ENCODE assay signal across 8 cellular contexts in genomic region chr19:15419413-15420025, GRCh38. TPM values are rescaled to one million over a fixed set of nuclear protein-coding genes. Genes with fewer than 3 reads are reported as not detected.
DNase-seq lines count a peak whose midpoint lies in the region; ATAC-seq, FAIRE-seq and TF ChIP-seq lines count a peak whose summit lies in the region.

No MANE protein-coding gene starts in this region.

- peaks cover 18% of the 10 kb centered on the region for H3K36me3 Mint-ChIP-seq in activated naive CD4-positive, alpha-beta T cell treated with anti-CD3 and anti-CD28 coated beads, Interleukin-2, amount 50 U/mL, for 24 hours
- H3K36me3 Mint-ChIP-seq in activated T-helper 1 cell treated with anti-CD3 and anti-CD28 coated beads, Interleukin-12 subunit alpha, Interleukin-12 subunit beta, Interleukin-2, Interleukin-4 antibody, amounts not matched to agents 30 ng/mL and 10 ng/mL and 1 ng/mL, durations not matched to agents 14 hours and 24 hours and 36 hours (ENCODE audit: low read depth), result peaks cover 33% of the 10 kb centered on the region

- TF ChIP-seq POLR2A in upper lobe of left lung (IDR thresholded peaks at IDR 0.05), result no peak

- DNase-seq in activated naive CD4-positive, alpha-beta T cell treated with Interleukin-2 at 50 U/mL for 16 hours, result no peak
- no peak for DNase-seq in activated T-helper 1 cell treated with anti-CD3 and anti-CD28 coated beads, Interleukin-12 subunit alpha, Interleukin-12 subunit beta, Interleukin-2, Interleukin-4 antibody, amounts not matched to agents 30 ng/mL and 10 ng/mL and 1 ng/mL, durations not matched to agents 14 hours and 24 hours and 36 hours (ENCODE audit: low spot score)
- no peak for DNase-seq in kidney
- DNase-seq in upper lobe of left lung, result no peak
- no peak for DNase-seq in posterior vena cava (ENCODE audit: low spot score)
- no peak for DNase-seq in stimulated activated CD4-positive, alpha-beta T cell treated with anti-CD3 and anti-CD28 coated beads, Interleukin-2, amount 100 ng/mL, for 24 hours

- intact Hi-C loops in activated T-helper 1 cell treated with anti-CD3 and anti-CD28 coated beads, Interleukin-12 subunit alpha, Interleukin-12 subunit beta, Interleukin-2, Interleukin-4 antibody, amounts not matched to agents 30 ng/mL and 10 ng/mL and 1 ng/mL, durations not matched to agents 14 hours and 24 hours and 36 hours (cut with micrococcal nuclease), result loop anchor here (1.0 to 5.0 kb wide), 11 partner anchors 13 to 847 kb away; partner anchors contain the start of genes AKAP8 and NDUFB7
- intact Hi-C loops in kidney (cut with DNase I) (no loop called here), posterior vena cava (cut with DNase I) (no loop called here)

- ATAC-seq in upper lobe of left lung (ENCODE audit: low FRiP score in 2 of 2) (no peak), HG02798 (IDR thresholded peaks at IDR 0.05; ENCODE audit: poor library complexity, unreplicated experiment) (no peak)

- TF ChIP-seq CTCF in kidney (IDR thresholded peaks at IDR 0.05; ENCODE audit: borderline replicate concordance, extremely low read depth, insufficient read depth) (no peak), upper lobe of left lung (IDR thresholded peaks at IDR 0.05) (peak in 1 of 6 experiments; percentile 1)

- H3K4me1 Mint-ChIP-seq in activated naive CD4-positive, alpha-beta T cell treated with anti-CD3 and anti-CD28 coated beads, Interleukin-2, amount 50 U/mL, for 24 hours, result peaks cover 40% of the 10 kb centered on the region
- peaks cover 17% of the 10 kb centered on the region for H3K4me1 Mint-ChIP-seq in activated T-helper 1 cell treated with anti-CD3 and anti-CD28 coated beads, Interleukin-12 subunit alpha, Interleukin-12 subunit beta, Interleukin-2, Interleukin-4 antibody, amounts not matched to agents 30 ng/mL and 10 ng/mL and 1 ng/mL, durations not matched to agents 14 hours and 24 hours and 36 hours (ENCODE audit: low read depth)

- no peak for TF ChIP-seq EP300 in upper lobe of left lung (IDR thresholded peaks at IDR 0.05)

- WGBS in upper lobe of left lung, 2 donors, result 17 to 30% methylated on average over 16 of the region's 16 CpGs

- peak overlapping the region; percentile 80 for H3K27ac Mint-ChIP-seq in activated naive CD4-positive, alpha-beta T cell treated with anti-CD3 and anti-CD28 coated beads, Interleukin-2, amount 50 U/mL, for 24 hours
- H3K27ac Mint-ChIP-seq in activated T-helper 1 cell treated with anti-CD3 and anti-CD28 coated beads, Interleukin-12 subunit alpha, Interleukin-12 subunit beta, Interleukin-2, Interleukin-4 antibody, amounts not matched to agents 30 ng/mL and 10 ng/mL and 1 ng/mL, durations not matched to agents 14 hours and 24 hours and 36 hours, result no peak overlapping the region

- H3K4me1 ChIP-seq in kidney (ENCODE audit: control insufficient read depth in 1 of 2, insufficient read depth in 1 of 2, low read depth in 1 of 2, low read length in 2 of 2) (peaks cover 14 to 18% of the 10 kb centered on the region in 2 donors), upper lobe of left lung (peaks cover 31 to 62% (median 44%) of the 10 kb centered on the region in 4 donors)

- H3K9me3 ChIP-seq in kidney (ENCODE audit: control insufficient read depth in 1 of 2, low read length in 2 of 2) (no peaks in the 10 kb centered on the region), upper lobe of left lung (peaks cover 0 to 5% (median 0%) of the 10 kb centered on the region in 4 donors)

- H3K27ac ChIP-seq in kidney (ENCODE audit: low read depth in 2 of 2, low read length in 2 of 2) (peak overlapping the region in 1 of 2 donors; percentile 10), upper lobe of left lung (peak overlapping the region; percentile 8 to 92 (median 78))

- H3K4me3 Mint-ChIP-seq in activated naive CD4-positive, alpha-beta T cell treated with anti-CD3 and anti-CD28 coated beads, Interleukin-2, amount 50 U/mL, for 24 hours, result peak overlapping the region; percentile 96
- peak overlapping the region; percentile 98 for H3K4me3 Mint-ChIP-seq in activated T-helper 1 cell treated with anti-CD3 and anti-CD28 coated beads, Interleukin-12 subunit alpha, Interleukin-12 subunit beta, Interleukin-2, Interleukin-4 antibody, amounts not matched to agents 30 ng/mL and 10 ng/mL and 1 ng/mL, durations not matched to agents 14 hours and 24 hours and 36 hours

- H3K4me3 ChIP-seq in kidney (ENCODE audit: low read length in 2 of 2) (peak overlapping the region; percentile 67 to 93), upper lobe of left lung (peak overlapping the region; percentile 38 to 97 (median 74))

- no peaks in the 10 kb centered on the region for H3K9me3 Mint-ChIP-seq in activated naive CD4-positive, alpha-beta T cell treated with anti-CD3 and anti-CD28 coated beads, Interleukin-2, amount 50 U/mL, for 24 hours
- H3K9me3 Mint-ChIP-seq in activated T-helper 1 cell treated with anti-CD3 and anti-CD28 coated beads, Interleukin-12 subunit alpha, Interleukin-12 subunit beta, Interleukin-2, Interleukin-4 antibody, amounts not matched to agents 30 ng/mL and 10 ng/mL and 1 ng/mL, durations not matched to agents 14 hours and 24 hours and 36 hours, result no peaks in the 10 kb centered on the region

- H3K27me3 Mint-ChIP-seq in activated naive CD4-positive, alpha-beta T cell treated with anti-CD3 and anti-CD28 coated beads, Interleukin-2, amount 50 U/mL, for 24 hours, result no peaks in the 10 kb centered on the region
- H3K27me3 Mint-ChIP-seq in activated T-helper 1 cell treated with anti-CD3 and anti-CD28 coated beads, Interleukin-12 subunit alpha, Interleukin-12 subunit beta, Interleukin-2, Interleukin-4 antibody, amounts not matched to agents 30 ng/mL and 10 ng/mL and 1 ng/mL, durations not matched to agents 14 hours and 24 hours and 36 hours (ENCODE audit: insufficient read depth), result no peaks in the 10 kb centered on the region

- no peak for FAIRE-seq in kidney (lab: Jason Lieb, UNC)

- peaks cover 0 to 3% of the 10 kb centered on the region in 2 donors for H3K36me3 ChIP-seq in kidney (ENCODE audit: control insufficient read depth in 1 of 2, insufficient read depth in 2 of 2, low read length in 2 of 2)
- peaks cover 5 to 30% (median 24%) of the 10 kb centered on the region in 4 donors for H3K36me3 ChIP-seq in upper lobe of left lung

- H3K27me3 ChIP-seq in upper lobe of left lung, result no peaks in the 10 kb centered on the region

- H3K9ac ChIP-seq in kidney (ENCODE audit: low read length in 2 of 2), result peak overlapping the region; percentile 11 to 60

RNA-seq across cellular contexts. Expression of gene AKAP8L, which starts 0.7 kb away (rescaled TPM):
- total RNA-seq in activated T-helper 1 cell treated with anti-CD3 and anti-CD28 coated beads, Interleukin-12 subunit alpha, Interleukin-12 subunit beta, Interleukin-2, Interleukin-4 antibody, amounts not matched to agents 30 ng/mL and 10 ng/mL and 1 ng/mL, durations not matched to agents 14 hours and 24 hours and 36 hours, result 73.8 and 77.9 TPM in 2 replicates
- total RNA-seq in kidney (122 TPM), upper lobe of left lung (100 to 1,000 TPM in 2 of 6 donors, 10 to 100 TPM in 4; 79.8 to 476 (median 91.2) TPM), posterior vena cava (10 to 100 TPM; 52.6 to 65.7 TPM)
- polyA plus RNA-seq in kidney (ENCODE audit: insufficient read depth, low read depth, low replicate concordance), result 44.3 TPM

RNA-seq across cellular contexts. Expression of gene WIZ, which starts 30.2 kb away (rescaled TPM):
- 37.6 and 38.7 TPM in 2 replicates for total RNA-seq in activated T-helper 1 cell treated with anti-CD3 and anti-CD28 coated beads, Interleukin-12 subunit alpha, Interleukin-12 subunit beta, Interleukin-2, Interleukin-4 antibody, amounts not matched to agents 30 ng/mL and 10 ng/mL and 1 ng/mL, durations not matched to agents 14 hours and 24 hours and 36 hours
- total RNA-seq in kidney (37.1 TPM), upper lobe of left lung (100 to 1,000 TPM in 1 of 6 donors, 10 to 100 TPM in 5; 28.7 to 112 (median 40.8) TPM), posterior vena cava (10 to 100 TPM; 33.2 to 44.2 TPM)
- polyA plus RNA-seq in kidney (ENCODE audit: insufficient read depth, low read depth, low replicate concordance), result 15.4 TPM

RNA-seq across cellular contexts. Expression of gene AKAP8, which starts 39.9 kb away (rescaled TPM):
- 52.7 and 57.5 TPM in 2 replicates for total RNA-seq in activated T-helper 1 cell treated with anti-CD3 and anti-CD28 coated beads, Interleukin-12 subunit alpha, Interleukin-12 subunit beta, Interleukin-2, Interleukin-4 antibody, amounts not matched to agents 30 ng/mL and 10 ng/mL and 1 ng/mL, durations not matched to agents 14 hours and 24 hours and 36 hours
- total RNA-seq in kidney, result 60.2 TPM
- polyA plus RNA-seq in kidney (ENCODE audit: insufficient read depth, low read depth, low replicate concordance), result 11.5 TPM
- 100 to 1,000 TPM in 1 of 6 donors, 10 to 100 TPM in 5; 28.1 to 117 (median 41.3) TPM for total RNA-seq in upper lobe of left lung
- total RNA-seq in posterior vena cava, result 10 to 100 TPM; 24.2 to 33.6 TPM

RNA-seq across cellular contexts. Expression of gene RASAL3, which starts 44.8 kb away (rescaled TPM):
- total RNA-seq in activated T-helper 1 cell treated with anti-CD3 and anti-CD28 coated beads, Interleukin-12 subunit alpha, Interleukin-12 subunit beta, Interleukin-2, Interleukin-4 antibody, amounts not matched to agents 30 ng/mL and 10 ng/mL and 1 ng/mL, durations not matched to agents 14 hours and 24 hours and 36 hours, result 130 and 132 TPM in 2 replicates
- total RNA-seq in kidney (12.1 TPM), upper lobe of left lung (10 to 100 TPM in 5 of 6 donors, 1 to 10 TPM in 1; 7.1 to 48.2 (median 16.7) TPM), posterior vena cava (1 to 10 TPM; 2.3 to 3.7 TPM)
- polyA plus RNA-seq in kidney (ENCODE audit: insufficient read depth, low read depth, low replicate concordance), result 1.5 TPM

RNA-seq across cellular contexts. Expression of gene PGLYRP2, which starts 59.8 kb away (rescaled TPM):
- total RNA-seq in activated T-helper 1 cell treated with anti-CD3 and anti-CD28 coated beads, Interleukin-12 subunit alpha, Interleukin-12 subunit beta, Interleukin-2, Interleukin-4 antibody, amounts not matched to agents 30 ng/mL and 10 ng/mL and 1 ng/mL, durations not matched to agents 14 hours and 24 hours and 36 hours, result 0.07 TPM in 1 of 2 replicates, not detected in the other
- total RNA-seq in kidney (not detected), upper lobe of left lung (not detected), posterior vena cava (not detected)
- polyA plus RNA-seq in kidney (ENCODE audit: insufficient read depth, low read depth, low replicate concordance), result not detected
